In the genomic region with DNA sequence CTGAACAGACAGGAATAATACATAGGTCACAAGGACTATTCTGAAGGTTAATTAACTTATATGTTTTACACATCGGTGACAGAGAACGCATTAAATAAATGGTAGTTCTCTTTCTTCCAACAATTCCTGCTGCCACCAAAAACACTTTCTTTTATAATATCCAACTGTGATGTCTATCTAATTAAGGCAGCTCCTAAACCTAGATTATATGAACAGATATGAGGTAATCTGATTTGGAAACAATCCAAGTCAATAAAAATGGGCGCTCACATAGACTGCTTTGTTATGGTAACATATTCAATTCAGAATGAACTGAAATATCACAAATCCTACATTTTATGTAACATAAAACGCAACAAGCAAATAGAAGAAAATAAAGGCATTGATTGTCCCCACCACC, we compare ENCODE assay signal across 19 cellular contexts. TPM values are rescaled to one million over a fixed set of nuclear protein-coding genes. Genes with fewer than 3 reads are reported as not detected.
DNase-seq lines count a peak whose midpoint lies in the region; ATAC-seq and TF ChIP-seq lines count a peak whose summit lies in the region.
"Had no signal": no experiment of that assay in that cellular context is flagged by ENCODE, and none has a peak within 500 bp of the region (broad histone marks: within the 10 kb centered on the region; RNA-seq: fewer than 3 reads in every experiment).

No MANE protein-coding gene starts in this region.

- DNase-seq in left ventricle myocardium inferior: no peak
- no peak for DNase-seq in right cardiac atrium
- peak; percentile 70 for DNase-seq in NCI-H748 (lab: John Stamatoyannopoulos, UW; ENCODE audit: unreplicated experiment)
- DNase-seq in glutamatergic neuron: no peak
- DNase-seq in CD4-positive, alpha-beta memory T cell: no peak
- DNase-seq: ACHN; C1 segment of cervical spinal cord; CD4-positive, CD25-positive, alpha-beta regulatory T cell; DMS153; DMS79; GDM1; GOT3; H7; HFFc6; IMR-90 had no signal

- CTCF ChIA-PET in CD4-positive, alpha-beta memory T cell (lab: Charles Lee; ENCODE audit: partially characterized antibody): no interaction called here

- H3K4me1 Mint-ChIP-seq in glutamatergic neuron (ENCODE audit: low read depth, unreplicated experiment): peaks cover 45% of the 10 kb centered on the region
- H3K4me1 Mint-ChIP-seq in CD4-positive, alpha-beta memory T cell: no peaks in the 10 kb centered on the region
- H3K4me1 Mint-ChIP-seq: CD4-positive, CD25-positive, alpha-beta regulatory T cell had no signal

- peaks cover 4% of the 10 kb centered on the region for H3K9me3 Mint-ChIP-seq in glutamatergic neuron (ENCODE audit: unreplicated experiment)
- H3K9me3 Mint-ChIP-seq in CD4-positive, alpha-beta memory T cell: peaks cover 0 to 2% (median 0%) of the 10 kb centered on the region in 8 donors

- POLR2A ChIA-PET in CD4-positive, alpha-beta memory T cell (lab: Charles Lee; ENCODE audit: partially characterized antibody): no interaction called here

- H3K36me3 Mint-ChIP-seq in glutamatergic neuron (ENCODE audit: unreplicated experiment): peaks cover 3% of the 10 kb centered on the region
- H3K36me3 Mint-ChIP-seq in CD4-positive, alpha-beta memory T cell: no peaks in the 10 kb centered on the region
- H3K36me3 Mint-ChIP-seq: CD4-positive, CD25-positive, alpha-beta regulatory T cell had no signal

- no peaks in the 10 kb centered on the region for H3K9me3 ChIP-seq in left ventricle myocardium inferior (replicated peaks)
- no peaks in the 10 kb centered on the region for H3K9me3 ChIP-seq in right cardiac atrium (ENCODE audit: control insufficient read depth, low read length)
- H3K9me3 ChIP-seq in CD4-positive, alpha-beta memory T cell (ENCODE audit: control insufficient read depth in 1 of 2, low read length in 2 of 2): no peaks in the 10 kb centered on the region
- H3K9me3 ChIP-seq: BE2C had no signal

- intact Hi-C loops in left ventricle myocardium inferior (cut with micrococcal nuclease): no loop called here
- intact Hi-C loops in right cardiac atrium (cut with DNase I): no loop called here
- intact Hi-C loops in CD4-positive, alpha-beta memory T cell (cut with micrococcal nuclease): no loop called here

- H3K27ac ChIP-seq in left ventricle myocardium inferior (replicated peaks) (peak overlapping the region; percentile 75), right cardiac atrium (ENCODE audit: low read length) (no peak overlapping the region)
- no peak overlapping the region for H3K27ac ChIP-seq in CD4-positive, alpha-beta memory T cell (ENCODE audit: low read depth, low read length)

- peaks cover 4% of the 10 kb centered on the region for H3K36me3 ChIP-seq in left ventricle myocardium inferior
- no peaks in the 10 kb centered on the region for H3K36me3 ChIP-seq in CD4-positive, alpha-beta memory T cell (ENCODE audit: insufficient read depth, low read length)
- H3K36me3 ChIP-seq: BE2C had no signal

- 85% methylated on average over 4 of the region's 4 CpGs for WGBS in right cardiac atrium

- peak overlapping the region; percentile 14 for H3K27ac Mint-ChIP-seq in glutamatergic neuron (ENCODE audit: unreplicated experiment)
- H3K27ac Mint-ChIP-seq in CD4-positive, alpha-beta memory T cell: no peak overlapping the region
- H3K27ac Mint-ChIP-seq: CD4-positive, CD25-positive, alpha-beta regulatory T cell; HFFc6 had no signal

- H3K27me3 Mint-ChIP-seq in glutamatergic neuron (ENCODE audit: unreplicated experiment): peaks cover 4% of the 10 kb centered on the region
- H3K27me3 Mint-ChIP-seq in CD4-positive, alpha-beta memory T cell: no peaks in the 10 kb centered on the region
- H3K27me3 Mint-ChIP-seq: CD4-positive, CD25-positive, alpha-beta regulatory T cell had no signal

- peaks cover 27% of the 10 kb centered on the region for H3K4me1 ChIP-seq in left ventricle myocardium inferior
- no peaks in the 10 kb centered on the region for H3K4me1 ChIP-seq in right cardiac atrium (ENCODE audit: control insufficient read depth, insufficient read depth, low read length)
- no peaks in the 10 kb centered on the region for H3K4me1 ChIP-seq in CD4-positive, alpha-beta memory T cell (ENCODE audit: insufficient read depth, low read length)

- H3K4me3 Mint-ChIP-seq in glutamatergic neuron (ENCODE audit: unreplicated experiment): no peak overlapping the region
- H3K4me3 Mint-ChIP-seq in CD4-positive, alpha-beta memory T cell: no peak overlapping the region
- H3K4me3 Mint-ChIP-seq: CD4-positive, CD25-positive, alpha-beta regulatory T cell; HFFc6 had no signal

- H3K27me3 ChIP-seq in left ventricle myocardium inferior (ENCODE audit: low read depth) (no peaks in the 10 kb centered on the region), right cardiac atrium (ENCODE audit: control insufficient read depth, insufficient read depth) (no peaks in the 10 kb centered on the region)
- no peaks in the 10 kb centered on the region for H3K27me3 ChIP-seq in CD4-positive, alpha-beta memory T cell (ENCODE audit: insufficient read depth, low read length)
- H3K27me3 ChIP-seq: BE2C had no signal

- no peak for ATAC-seq in right cardiac atrium
- ATAC-seq in HG02981 (IDR thresholded peaks at IDR 0.05; ENCODE audit: unreplicated experiment): no peak
- ATAC-seq: HCT116 had no signal

- H3K4me3 ChIP-seq in left ventricle myocardium inferior (no peak overlapping the region), right cardiac atrium (ENCODE audit: low read length) (no peak overlapping the region)
- no peak overlapping the region for H3K4me3 ChIP-seq in CD4-positive, alpha-beta memory T cell (ENCODE audit: low read length in 2 of 2)

- TF ChIP-seq CTCF in left ventricle myocardium inferior (IDR thresholded peaks at IDR 0.05; ENCODE audit: borderline replicate concordance) (no peak), glutamatergic neuron (IDR thresholded peaks at IDR 0.05; ENCODE audit: partially characterized antibody, unreplicated experiment) (no peak)

RNA-seq across cellular contexts. Expression of a gene that starts 16.0 kb away (rescaled TPM):
- 21.6 TPM for total RNA-seq in left ventricle myocardium inferior
- total RNA-seq in right cardiac atrium: 10 to 100 TPM; 10.7 to 18.8 (median 14.3) TPM
- 18.6 TPM for polyA plus RNA-seq in right cardiac atrium
- total RNA-seq in glutamatergic neuron (ENCODE audit: unreplicated experiment): 40.7 TPM
- total RNA-seq in CD4-positive, alpha-beta memory T cell: not detected
- polyA plus RNA-seq in CD4-positive, alpha-beta memory T cell: not detected
- total RNA-seq: A172; CD4-positive, CD25-positive, alpha-beta regulatory T cell; HFFc6; IMR-90 had no signal
- polyA plus RNA-seq: CD4-positive, CD25-positive, alpha-beta regulatory T cell; IMR-90 had no signal

Comparison
In these comparisons a context has a peak if more than half of its experiments do, and no peak if none do; other contexts are left out.
1. RNA of a gene that starts 16.0 kb away (total RNA-seq): 40.7 TPM in glutamatergic neuron (single experiment), 21.6 TPM in left ventricle myocardium inferior (single experiment) and 10.7 to 18.8 TPM in right cardiac atrium; not detected in CD4-positive, alpha-beta memory T cell; every median in the first group is over 10 times any median in the second.